In the genomic region with DNA sequence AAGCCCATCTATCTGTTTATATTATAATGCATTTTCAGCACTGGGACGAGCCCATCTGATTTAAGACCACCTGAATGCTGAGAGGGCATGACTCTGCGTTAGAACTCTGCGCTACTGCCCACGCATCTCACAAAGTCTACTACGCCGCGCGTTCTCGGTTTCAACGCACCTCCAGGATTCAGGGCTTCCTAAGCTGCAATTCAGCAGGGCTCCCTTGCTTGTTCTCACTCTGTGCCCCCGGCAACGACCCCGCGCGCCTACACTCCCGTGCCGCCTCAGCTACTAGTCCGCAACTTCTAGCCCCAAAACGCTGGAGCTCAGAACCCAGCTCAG, we compare ENCODE assay signal across 8 cellular contexts. TPM values are rescaled to one million over a fixed set of nuclear protein-coding genes. Genes with fewer than 3 reads are reported as not detected.
DNase-seq lines count a peak whose midpoint lies in the region; TF ChIP-seq lines count a peak whose summit lies in the region.

No MANE protein-coding gene starts in this region.

- 0% methylated on average over 19 of the region's 19 CpGs for whole genome bisulfite sequencing in ovary, 3 donors

- no peak for TF ChIP-seq EP300 in ovary (IDR thresholded peaks at IDR 0.05)

- H3K4me3 ChIP-seq in OCI-LY3 (ENCODE audit: low read length) (peak overlapping the region; percentile 93), epithelial cell of proximal tubule (ENCODE audit: low read depth, low read length) (peak overlapping the region; percentile 69), ovary (peak overlapping the region; percentile 86)

- DNase-seq in stimulated activated CD8-positive, alpha-beta memory T cell treated with anti-CD3 and anti-CD28 coated beads, Interleukin-4, amount 100 ng/mL, for 24 hours (ENCODE audit: low read depth) = peak; percentile 11
- no peak for DNase-seq in stimulated activated CD8-positive, alpha-beta memory T cell treated with anti-CD3 and anti-CD28 coated beads, Interleukin-4, amount 100 ng/mL, for 48 hours
- no peak for DNase-seq in epithelial cell of proximal tubule (ENCODE audit: low read depth)
- DNase-seq in ovary = no peak
- DNase-seq in ecto neural progenitor cell (ENCODE audit: low spot score) = no peak
- DNase-seq in stimulated activated CD4-positive, alpha-beta T cell treated with anti-CD3 and anti-CD28 coated beads, Interleukin-12 subunit alpha, Interleukin-12 subunit beta, amount 100 ng/mL, for 4 hours = no peak
- DNase-seq in inferior parietal cortex (ENCODE audit: extremely low spot score) = no peak

- H3K4me1 ChIP-seq in OCI-LY3 (ENCODE audit: low read length) = peaks cover 41% of the 10 kb centered on the region
- H3K4me1 ChIP-seq in ovary (ENCODE audit: insufficient read depth) = peaks cover 2% of the 10 kb centered on the region

- H3K27ac ChIP-seq in OCI-LY3 (ENCODE audit: low read length) (no peak overlapping the region), ovary (no peak overlapping the region)

- peak overlapping the region; percentile 88 for H3K4me2 ChIP-seq in OCI-LY3 (ENCODE audit: low read length)

- no peak for TF ChIP-seq POLR2A in ovary (IDR thresholded peaks at IDR 0.05)

- peak overlapping the region; percentile 65 for H3K9ac ChIP-seq in OCI-LY3 (ENCODE audit: low read length)

- intact Hi-C loops in ovary (cut with DNase I) = no loop called here

- H3K9me3 ChIP-seq in OCI-LY3 (ENCODE audit: insufficient read depth, low read length) (no peaks in the 10 kb centered on the region), ovary (no peaks in the 10 kb centered on the region)

- peak overlapping the region; percentile 98 for H2AFZ ChIP-seq in OCI-LY3 (ENCODE audit: low read depth, low read length)

- no peaks in the 10 kb centered on the region for H4K20me1 ChIP-seq in OCI-LY3 (ENCODE audit: insufficient read depth, low read length)

- no peak for TF ChIP-seq CTCF in OCI-LY3 (IDR thresholded peaks at IDR 0.05; ENCODE audit: low read depth, low read length)
- TF ChIP-seq CTCF in epithelial cell of proximal tubule (conservative IDR thresholded peaks at IDR 0.05; ENCODE audit: low read depth, low read length) = no peak
- no peak for TF ChIP-seq CTCF in ovary (IDR thresholded peaks at IDR 0.05)

- H3K27me3 ChIP-seq in OCI-LY3 (ENCODE audit: low read depth, low read length) (peaks cover 8% of the 10 kb centered on the region; the same call in 1 of the 2 replicates), ovary (no peaks in the 10 kb centered on the region)

- no peaks in the 10 kb centered on the region for H3K79me2 ChIP-seq in OCI-LY3 (ENCODE audit: low read length)

- H3K36me3 ChIP-seq in OCI-LY3 (replicated peaks; ENCODE audit: low read depth, low read length) = no peaks in the 10 kb centered on the region
- no peaks in the 10 kb centered on the region for H3K36me3 ChIP-seq in ovary

RNA-seq across cellular contexts. Expression of a gene that starts 0.3 kb away (rescaled TPM):
- total RNA-seq in epithelial cell of proximal tubule = 2.9 TPM in 2 replicates
- total RNA-seq in ovary = 10 to 100 TPM in 5 of 7 donors, 1 to 10 TPM in 2; 7.9 to 14.1 (median 11.7) TPM
- 10 to 100 TPM in 1 of 2 donors, 1 to 10 TPM in 1; 6.9 to 14.4 TPM for polyA plus RNA-seq in ovary
